Comparison of ENCODE assay signal across 15 cellular contexts in the genomic region with DNA sequence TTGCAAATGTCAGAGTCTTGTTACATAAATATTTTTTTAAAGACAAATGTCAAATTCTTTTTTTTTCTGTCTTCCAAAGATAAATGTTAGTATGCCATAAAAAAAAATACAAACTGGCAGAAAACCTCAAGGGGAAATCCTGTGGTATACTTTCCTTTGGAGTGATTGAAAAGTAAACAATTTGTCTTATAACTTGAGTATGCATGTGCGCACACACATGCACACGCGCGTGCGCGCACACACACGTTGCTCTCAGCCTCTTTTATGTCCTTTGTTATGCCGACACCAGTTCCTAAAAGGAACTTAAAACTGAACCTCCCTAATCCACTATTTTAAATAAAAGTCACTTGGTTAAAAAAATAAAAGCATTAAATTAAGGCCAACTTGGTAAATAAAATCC. TPM values are rescaled to one million over a fixed set of nuclear protein-coding genes. Genes with fewer than 3 reads are reported as not detected.
DNase-seq lines count a peak whose midpoint lies in the region; ATAC-seq, FAIRE-seq and TF ChIP-seq lines count a peak whose summit lies in the region.
"Had no signal": no experiment of that assay in that cellular context is flagged by ENCODE, and none has a peak within 500 bp of the region (broad histone marks: within the 10 kb centered on the region; RNA-seq: fewer than 3 reads in every experiment).

No MANE protein-coding gene starts in this region.

- H3K36me3 Mint-ChIP-seq in activated CD8-positive, alpha-beta memory T cell treated with anti-CD3 and anti-CD28 coated beads, Interleukin-2, amount 10 ng/mL, durations not matched to agents 7 days and 5 days, result peaks cover 51% of the 10 kb centered on the region

- H3K4me2 ChIP-seq in Loucy (ENCODE audit: low read depth, low read length, poor library complexity, severe bottlenecking) (peak overlapping the region; percentile 75), neural cell (ENCODE audit: low read length) (no peak overlapping the region)

- no peak for TF ChIP-seq POLR2A in GM12891 (IDR thresholded peaks at IDR 0.05; ENCODE audit: low read depth, low read length)

- H2AFZ ChIP-seq in Loucy (ENCODE audit: low read length), result no peak overlapping the region
- no peak overlapping the region for H2AFZ ChIP-seq in neural cell (ENCODE audit: low read depth, low read length)

- H3K9me3 ChIP-seq in Loucy (ENCODE audit: insufficient read depth, low read depth, low read length) (no peaks in the 10 kb centered on the region), neural cell (ENCODE audit: low read length) (no peaks in the 10 kb centered on the region)
- H3K9me3 ChIP-seq: breast epithelium had no signal

- peaks cover 90% of the 10 kb centered on the region for H3K4me1 ChIP-seq in Loucy (ENCODE audit: insufficient read depth, low read length, poor library complexity, severe bottlenecking)
- H3K4me1 ChIP-seq: breast epithelium had no signal

- no peak for TF ChIP-seq CTCF in Loucy (conservative IDR thresholded peaks at IDR 0.05; ENCODE audit: low read length)
- no peak for TF ChIP-seq CTCF in neural cell (IDR thresholded peaks at IDR 0.05; ENCODE audit: poor library complexity, severe bottlenecking)

- H3K27ac ChIP-seq in neural cell (ENCODE audit: low read length), result no peak overlapping the region

- H3F3A ChIP-seq in Loucy (ENCODE audit: low read depth), result peaks cover 32% of the 10 kb centered on the region
- H3F3A ChIP-seq in neural cell (ENCODE audit: insufficient read depth, low read length, poor library complexity, severe bottlenecking), result no peaks in the 10 kb centered on the region

- H3K4me3 ChIP-seq in Loucy (ENCODE audit: low read length, poor library complexity, severe bottlenecking) (peak overlapping the region; percentile 53), neural cell (ENCODE audit: low read length) (no peak overlapping the region)
- H3K4me3 ChIP-seq: breast epithelium had no signal

- peaks cover 66% of the 10 kb centered on the region for H3K79me2 ChIP-seq in Loucy (ENCODE audit: insufficient read depth, low read length)
- H3K79me2 ChIP-seq in neural cell (replicated peaks; ENCODE audit: insufficient read depth, low read length), result no peaks in the 10 kb centered on the region

- FAIRE-seq in frontal cortex (lab: Jason Lieb, UNC) (no peak), GM12891 (lab: Jason Lieb, UNC) (no peak)
- FAIRE-seq: GM12892, GM19239, H1 had no signal

- TF ChIP-seq RAD21 in neural cell (conservative IDR thresholded peaks at IDR 0.05), result no peak

- ATAC-seq in activated CD8-positive, alpha-beta memory T cell treated with anti-CD3 and anti-CD28 coated beads, Interleukin-2, amount 10 ng/mL, durations not matched to agents 7 days and 5 days, result no peak
- ATAC-seq in GM21360 (IDR thresholded peaks at IDR 0.05; ENCODE audit: unreplicated experiment), result no peak

- H3K9me3 Mint-ChIP-seq in activated CD8-positive, alpha-beta memory T cell treated with anti-CD3 and anti-CD28 coated beads, Interleukin-2, amount 10 ng/mL, durations not matched to agents 7 days and 5 days (ENCODE audit: low read depth), result no peaks in the 10 kb centered on the region

- peak overlapping the region; percentile 50 for H3K9ac ChIP-seq in Loucy (ENCODE audit: low read depth, low read length, poor library complexity, severe bottlenecking)
- H3K9ac ChIP-seq in neural cell (ENCODE audit: low read length), result no peak overlapping the region

- H3K36me3 ChIP-seq in Loucy (ENCODE audit: insufficient read depth, low read length) (peaks cover 31% of the 10 kb centered on the region; the same call in 1 of the 2 replicates), neural cell (ENCODE audit: insufficient read depth, low read length) (no peaks in the 10 kb centered on the region)
- H3K36me3 ChIP-seq: breast epithelium had no signal

- no peaks in the 10 kb centered on the region for H4K20me1 ChIP-seq in Loucy (ENCODE audit: insufficient read depth, low read length, poor library complexity, severe bottlenecking)
- H4K20me1 ChIP-seq in neural cell (ENCODE audit: insufficient read depth), result no peaks in the 10 kb centered on the region

- peaks cover 84% of the 10 kb centered on the region for H3K4me1 Mint-ChIP-seq in activated CD8-positive, alpha-beta memory T cell treated with anti-CD3 and anti-CD28 coated beads, Interleukin-2, amount 10 ng/mL, durations not matched to agents 7 days and 5 days

- CTCF ChIA-PET in activated CD8-positive, alpha-beta memory T cell treated with anti-CD3 and anti-CD28 coated beads, Interleukin-2, amount 10 ng/mL, durations not matched to agents 7 days and 5 days (lab: Charles Lee), result interaction anchor here (1.0 to 2.5 kb wide), 3 partner anchors 18 to 48 kb away, joined by 3 to 8 read pairs (median 6); no protein-coding TSS in a partner anchor

- DNase-seq in activated CD8-positive, alpha-beta memory T cell treated with anti-CD3 and anti-CD28 coated beads, Interleukin-2, amount 10 ng/mL, durations not matched to agents 7 days and 5 days, result no peak
- DNase-seq in activated CD8-positive, alpha-beta memory T cell treated with anti-CD3 and anti-CD28 coated beads for 24 hours, result no peak
- DNase-seq in astrocyte of the hippocampus (ENCODE audit: low read depth, low spot score) (peak; percentile 39), frontal cortex (ENCODE audit: low spot score in 2 of 2) (no peak), GM12891 (ENCODE audit: insufficient read length, low spot score) (no peak)
- DNase-seq: ACHN, DMS79, NCI-H187 treated with DMSO at 0.1 percent for 48 hours had no signal

- no peaks in the 10 kb centered on the region for H3K27me3 ChIP-seq in Loucy (ENCODE audit: insufficient read depth, low read length, poor library complexity, severe bottlenecking)
- H3K27me3 ChIP-seq in neural cell (ENCODE audit: insufficient read depth, low read depth, low read length), result no peaks in the 10 kb centered on the region
- H3K27me3 ChIP-seq: breast epithelium had no signal

- no peaks in the 10 kb centered on the region for H3K9me2 ChIP-seq in Loucy (replicated peaks; ENCODE audit: low read depth, low read length)
- peaks cover 4% of the 10 kb centered on the region for H3K9me2 ChIP-seq in neural cell (ENCODE audit: insufficient read depth, low read length)

- no peaks in the 10 kb centered on the region for H3K27me3 Mint-ChIP-seq in activated CD8-positive, alpha-beta memory T cell treated with anti-CD3 and anti-CD28 coated beads, Interleukin-2, amount 10 ng/mL, durations not matched to agents 7 days and 5 days

- peak overlapping the region; percentile 74 for H3K27ac Mint-ChIP-seq in activated CD8-positive, alpha-beta memory T cell treated with anti-CD3 and anti-CD28 coated beads, Interleukin-2, amount 10 ng/mL, durations not matched to agents 7 days and 5 days

- TF ChIP-seq EP300 in neural cell (conservative IDR thresholded peaks at IDR 0.05; ENCODE audit: poor library complexity, severe bottlenecking), result peak; percentile 74

- H3K4me3 Mint-ChIP-seq in activated CD8-positive, alpha-beta memory T cell treated with anti-CD3 and anti-CD28 coated beads, Interleukin-2, amount 10 ng/mL, durations not matched to agents 7 days and 5 days, result no peak overlapping the region

TF ChIP-seq in neural cell, 6 proteins besides CTCF, POLR2A, EP300 and RAD21 (continues in another document):
- no peak for TF ChIP-seq EZH2 (IDR thresholded peaks at IDR 0.05; ENCODE audit: borderline replicate concordance, insufficient read depth, low read length, poor library complexity, severe bottlenecking)

TF ChIP-seq in GM12891, 5 proteins besides CTCF, POLR2A, EP300 and RAD21:
- TF ChIP-seq PAX5 (IDR thresholded peaks at IDR 0.05; ENCODE audit: insufficient read depth, low read length, severe bottlenecking) (no peak), TAF1 (IDR thresholded peaks at IDR 0.05; ENCODE audit: low read depth, low read length) (no peak), POU2F2 (IDR thresholded peaks at IDR 0.05; ENCODE audit: low read depth, low read length) (no peak), POLR2AphosphoS5 (IDR thresholded peaks at IDR 0.05; ENCODE audit: low read depth, low read length) (no peak), SPI1 (IDR thresholded peaks at IDR 0.05; ENCODE audit: low read depth, low read length) (no peak)

RNA-seq across cellular contexts. Expression of a gene that starts 58.0 kb away (rescaled TPM):
- total RNA-seq in activated CD8-positive, alpha-beta memory T cell treated with anti-CD3 and anti-CD28 coated beads, Interleukin-2, amount 10 ng/mL, durations not matched to agents 7 days and 5 days, result 10 to 100 TPM; 47.3 to 50.5 TPM
- 0.22 TPM in 1 of 2 replicates, not detected in the other for polyA plus RNA-seq in neural cell
- not detected in 2 replicates for polyA minus RNA-seq in neural cell
- 4.5 TPM for total RNA-seq in frontal cortex
- polyA plus RNA-seq in GM12891 (2012; ENCODE audit: low read depth, missing spikeins), result 0.08 TPM
